Comparison of ENCODE assay signal across 37 cellular contexts in genomic region chrX:70049925-70050324, GRCh38. TPM values are rescaled to one million over a fixed set of nuclear protein-coding genes. Genes with fewer than 3 reads are reported as not detected.
"Had no signal": no experiment of that assay in that cellular context is flagged by ENCODE, and none has a peak within 500 bp of the region (broad histone marks: within the 10 kb centered on the region; RNA-seq: fewer than 3 reads in every experiment).

AWAT2 (minus strand) TSS chrX:70049938; CDS start chrX:70049932, 6 bp downstream.

- H3K9me3 ChIP-seq: MG63, Peyer's patch had no signal

- H3K4me3 ChIP-seq: MG63, Peyer's patch had no signal

- DNase-seq: activated CD4-positive, alpha-beta memory T cell treated with anti-CD3 and anti-CD28 coated beads, Interleukin-2, amount 10 ng/mL, durations not matched to agents 7 days and 5 days; activated CD4-positive, alpha-beta T cell treated with anti-CD3 and anti-CD28 coated beads for 1 hour; activated CD4-positive, alpha-beta T cell treated with anti-CD3 and anti-CD28 coated beads for 48 hours; activated CD4-positive, CD25-positive, alpha-beta regulatory T cell; activated CD8-positive, alpha-beta memory T cell treated with anti-CD3 and anti-CD28 coated beads for 24 hours; activated CD8-positive, alpha-beta memory T cell treated with anti-CD3 and anti-CD28 coated beads, Interleukin-2, amount 10 ng/mL, durations not matched to agents 7 days and 5 days; activated CD8-positive, alpha-beta memory T cell treated with anti-CD3 and anti-CD28 coated beads, Interleukin-2, amount 50 U/mL, for 48 hours; activated effector memory CD4-positive, alpha-beta T cell treated with Interleukin-2 at 50 U/mL for 16 hours; activated naive CD4-positive, alpha-beta T cell treated with anti-CD3 and anti-CD28 coated beads, Interleukin-2, amount 10 ng/mL, durations not matched to agents 7 days and 5 days; activated naive CD8-positive, alpha-beta T cell treated with anti-CD3 and anti-CD28 coated beads, Interleukin-2, amount 50 U/mL, for 24 hours; activated T-cell treated with anti-CD3 and anti-CD28 coated beads, Interleukin-2, amount 50 U/mL, for 48 hours; anterior cingulate cortex; Karpas-422; KBM-7; MG63; NCI-H1048; NCI-H1105 treated with DMSO at 0.1 percent for 48 hours; NCI-H1436; NCI-H1694; NCI-H1930; NCI-H345; NCI-H510A; NCI-H526; NCI-H748 treated with DMSO at 0.1 percent for 48 hours; NK-92 treated with Interleukin-12 subunit alpha and Interleukin-12 subunit beta, amount 100 ng/mL, for 24 hours; PC-3; Peyer's patch; SIG-M5; SW 1271; T-helper 1 cell; T-helper 2 cell; T-helper 9 cell; WERI-Rb-1 had no signal

- H3K27me3 Mint-ChIP-seq: activated naive CD4-positive, alpha-beta T cell treated with anti-CD3 and anti-CD28 coated beads, Interleukin-2, amount 10 ng/mL, durations not matched to agents 7 days and 5 days; activated naive CD8-positive, alpha-beta T cell; activated naive CD8-positive, alpha-beta T cell treated with anti-CD3 and anti-CD28 coated beads, Interleukin-2, amount 50 U/mL, for 24 hours; brain had no signal

- H3K4me1 Mint-ChIP-seq: activated CD4-positive, alpha-beta memory T cell treated with anti-CD3 and anti-CD28 coated beads, Interleukin-2, amount 10 ng/mL, durations not matched to agents 7 days and 5 days; activated CD8-positive, alpha-beta memory T cell treated with anti-CD3 and anti-CD28 coated beads, Interleukin-2, amount 10 ng/mL, durations not matched to agents 7 days and 5 days; activated naive CD4-positive, alpha-beta T cell treated with anti-CD3 and anti-CD28 coated beads, Interleukin-2, amount 10 ng/mL, durations not matched to agents 7 days and 5 days; activated naive CD8-positive, alpha-beta T cell treated with anti-CD3 and anti-CD28 coated beads, Interleukin-2, amount 50 U/mL, for 24 hours; brain had no signal

- H3K36me3 ChIP-seq: MG63, Peyer's patch, WERI-Rb-1 had no signal

- H3K9me3 Mint-ChIP-seq: activated CD4-positive, alpha-beta memory T cell treated with anti-CD3 and anti-CD28 coated beads, Interleukin-2, amount 10 ng/mL, durations not matched to agents 7 days and 5 days; activated naive CD4-positive, alpha-beta T cell treated with anti-CD3 and anti-CD28 coated beads, Interleukin-2, amount 10 ng/mL, durations not matched to agents 7 days and 5 days; activated naive CD8-positive, alpha-beta T cell treated with anti-CD3 and anti-CD28 coated beads, Interleukin-2, amount 50 U/mL, for 24 hours had no signal

- H3K27me3 ChIP-seq: MG63, Peyer's patch had no signal

- H3K36me3 Mint-ChIP-seq: activated CD8-positive, alpha-beta memory T cell treated with anti-CD3 and anti-CD28 coated beads, Interleukin-2, amount 10 ng/mL, durations not matched to agents 7 days and 5 days; activated naive CD4-positive, alpha-beta T cell treated with anti-CD3 and anti-CD28 coated beads, Interleukin-2, amount 10 ng/mL, durations not matched to agents 7 days and 5 days; activated naive CD8-positive, alpha-beta T cell; brain had no signal

- H3K4me1 ChIP-seq: Peyer's patch had no signal

- H3K27ac ChIP-seq: Peyer's patch, RWPE1, WERI-Rb-1 had no signal

- H3K27ac Mint-ChIP-seq: activated CD4-positive, alpha-beta memory T cell treated with anti-CD3 and anti-CD28 coated beads, Interleukin-2, amount 10 ng/mL, durations not matched to agents 7 days and 5 days; activated CD8-positive, alpha-beta memory T cell treated with anti-CD3 and anti-CD28 coated beads, Interleukin-2, amount 10 ng/mL, durations not matched to agents 7 days and 5 days; activated naive CD4-positive, alpha-beta T cell treated with anti-CD3 and anti-CD28 coated beads, Interleukin-2, amount 10 ng/mL, durations not matched to agents 7 days and 5 days; activated naive CD8-positive, alpha-beta T cell; activated naive CD8-positive, alpha-beta T cell treated with anti-CD3 and anti-CD28 coated beads, Interleukin-2, amount 50 U/mL, for 24 hours; brain had no signal

- ATAC-seq: activated CD8-positive, alpha-beta memory T cell treated with anti-CD3 and anti-CD28 coated beads, Interleukin-2, amount 10 ng/mL, durations not matched to agents 7 days and 5 days; activated naive CD8-positive, alpha-beta T cell treated with anti-CD3 and anti-CD28 coated beads, Interleukin-2, amount 50 U/mL, for 24 hours; PC-3; Right ventricle myocardium inferior had no signal

- H3K4me3 Mint-ChIP-seq: activated CD4-positive, alpha-beta memory T cell treated with anti-CD3 and anti-CD28 coated beads, Interleukin-2, amount 10 ng/mL, durations not matched to agents 7 days and 5 days; activated CD8-positive, alpha-beta memory T cell treated with anti-CD3 and anti-CD28 coated beads, Interleukin-2, amount 10 ng/mL, durations not matched to agents 7 days and 5 days; activated naive CD4-positive, alpha-beta T cell treated with anti-CD3 and anti-CD28 coated beads, Interleukin-2, amount 10 ng/mL, durations not matched to agents 7 days and 5 days; activated naive CD8-positive, alpha-beta T cell; activated naive CD8-positive, alpha-beta T cell treated with anti-CD3 and anti-CD28 coated beads, Interleukin-2, amount 50 U/mL, for 24 hours; brain had no signal

RNA-seq across cellular contexts. Expression of gene AWAT2, which starts in this region (rescaled TPM):
- total RNA-seq: activated CD4-positive, alpha-beta memory T cell treated with anti-CD3 and anti-CD28 coated beads, Interleukin-2, amount 10 ng/mL, durations not matched to agents 7 days and 5 days; activated CD8-positive, alpha-beta memory T cell treated with anti-CD3 and anti-CD28 coated beads, Interleukin-2, amount 10 ng/mL, durations not matched to agents 7 days and 5 days; PC-3; Peyer's patch; Right ventricle myocardium inferior had no signal
